13 cellular contexts compared by ENCODE assay signal in the genomic region with DNA sequence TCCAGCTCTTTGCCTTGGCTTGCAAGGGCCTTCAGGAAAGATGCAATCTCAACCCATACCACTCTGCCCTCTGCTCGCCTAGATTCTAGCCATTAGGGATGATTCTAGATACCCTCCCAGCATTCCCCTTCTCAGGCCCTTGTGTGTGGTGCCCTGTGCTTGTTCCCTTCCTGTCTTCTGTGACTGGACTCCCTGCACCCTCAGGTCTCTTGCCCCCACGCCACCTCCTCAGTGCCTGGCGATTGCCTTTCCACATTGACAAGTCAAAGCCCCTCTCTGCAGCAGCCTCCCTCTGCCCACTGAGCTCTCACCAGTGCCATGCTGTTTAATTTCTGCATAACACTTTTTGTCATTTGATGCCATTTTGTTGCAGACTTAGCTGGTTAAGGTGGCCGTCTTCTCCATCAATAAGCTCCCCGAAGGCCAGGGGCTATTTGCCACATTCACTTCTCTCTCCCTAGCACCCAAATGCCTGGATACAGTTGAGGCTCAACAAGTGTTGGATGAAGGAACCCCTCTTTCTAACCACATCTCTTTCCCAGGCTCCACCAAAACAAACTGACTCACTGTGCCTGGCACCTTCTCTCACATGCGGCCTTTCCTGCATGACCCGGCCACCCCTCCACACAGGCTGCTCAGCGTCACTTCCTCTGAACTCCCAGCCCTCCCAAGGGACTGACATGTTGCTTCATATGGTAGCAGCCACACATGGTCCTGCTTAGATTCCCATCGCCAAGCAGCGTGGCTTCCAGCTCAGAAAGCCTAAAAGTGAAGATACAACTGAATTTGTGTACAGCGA. TPM values are rescaled to one million over a fixed set of nuclear protein-coding genes. Genes with fewer than 3 reads are reported as not detected.
DNase-seq lines count a peak whose midpoint lies in the region; ATAC-seq and TF ChIP-seq lines count a peak whose summit lies in the region.
"Had no signal": no experiment of that assay in that cellular context is flagged by ENCODE, and none has a peak within 500 bp of the region (broad histone marks: within the 10 kb centered on the region; RNA-seq: fewer than 3 reads in every experiment).

No MANE protein-coding gene starts in this region.

- H3K36me3 Mint-ChIP-seq in CD14-positive monocyte, result no peaks in the 10 kb centered on the region
- H3K36me3 Mint-ChIP-seq: activated naive CD4-positive, alpha-beta T cell treated with anti-CD3 and anti-CD28 coated beads, Interleukin-2, amount 50 U/mL, for 24 hours; WTC11 had no signal

- H3K27ac Mint-ChIP-seq in CD14-positive monocyte, result no peak overlapping the region
- H3K27ac Mint-ChIP-seq: activated naive CD4-positive, alpha-beta T cell treated with anti-CD3 and anti-CD28 coated beads, Interleukin-2, amount 50 U/mL, for 24 hours; stimulated activated naive CD8-positive, alpha-beta T cell treated with anti-CD3 and anti-CD28 coated beads, Interleukin-15, Interleukin-2, amounts not matched to agents 100 ng/mL and 50 ng/mL, for 24 hours; WTC11 had no signal

- H3K9me3 ChIP-seq in left ventricle myocardium inferior (replicated peaks) (no peaks in the 10 kb centered on the region), upper lobe of right lung (no peaks in the 10 kb centered on the region)

- H3K4me3 ChIP-seq in AG04449 (ENCODE audit: low read depth, low read length), result no peak overlapping the region
- no peak overlapping the region for H3K4me3 ChIP-seq in left ventricle myocardium inferior
- H3K4me3 ChIP-seq in upper lobe of right lung, result no peak overlapping the region

- peaks cover 5% of the 10 kb centered on the region for H3K4me1 Mint-ChIP-seq in CD14-positive monocyte
- H3K4me1 Mint-ChIP-seq: WTC11 had no signal

- DNase-seq in AG04449 (ENCODE audit: low read depth, low spot score), result peak; percentile 44
- peak; percentile 51 for DNase-seq in UCSD-AML1 (lab: John Stamatoyannopoulos, UW; ENCODE audit: unreplicated experiment)
- DNase-seq in left ventricle myocardium inferior, result peak; percentile 67
- DNase-seq in upper lobe of right lung, result no peak
- DNase-seq in CD14-positive monocyte (ENCODE audit: low spot score), result no peak
- no peak for DNase-seq in NCI-H748 treated with DMSO at 0.1 percent for 48 hours (lab: John Stamatoyannopoulos, UW)
- no peak for DNase-seq in A172 (ENCODE audit: low spot score)
- DNase-seq: PC-3 had no signal

- H3K9me3 Mint-ChIP-seq in CD14-positive monocyte, result no peaks in the 10 kb centered on the region
- H3K9me3 Mint-ChIP-seq: activated naive CD4-positive, alpha-beta T cell treated with anti-CD3 and anti-CD28 coated beads, Interleukin-2, amount 50 U/mL, for 24 hours; stimulated activated naive CD8-positive, alpha-beta T cell treated with anti-CD3 and anti-CD28 coated beads, Interleukin-15, Interleukin-2, amounts not matched to agents 100 ng/mL and 50 ng/mL, for 24 hours; WTC11 had no signal

- peak; percentile 48 for ATAC-seq in HG02610 (IDR thresholded peaks at IDR 0.05; ENCODE audit: unreplicated experiment)
- no peak for ATAC-seq in upper lobe of right lung
- ATAC-seq: PC-3, WTC11 had no signal

- intact Hi-C loops in left ventricle myocardium inferior (cut with micrococcal nuclease), result no loop called here
- intact Hi-C loops in upper lobe of right lung (cut with DNase I), result no loop called here
- intact Hi-C loops in CD14-positive monocyte (cut with micrococcal nuclease), result no loop called here

- no peaks in the 10 kb centered on the region for H3K27me3 ChIP-seq in left ventricle myocardium inferior (ENCODE audit: low read depth)
- no peaks in the 10 kb centered on the region for H3K27me3 ChIP-seq in upper lobe of right lung

- H3K27ac ChIP-seq in left ventricle myocardium inferior (replicated peaks) (peak overlapping the region; percentile 27), upper lobe of right lung (no peak overlapping the region)
- H3K27ac ChIP-seq: epithelial cell of prostate had no signal

- POLR2A ChIA-PET in AG04449 (lab: Yijun Ruan, JAX), result no interaction called here

- H3K4me1 ChIP-seq in left ventricle myocardium inferior (peaks cover 10% of the 10 kb centered on the region), upper lobe of right lung (no peaks in the 10 kb centered on the region)

- CTCF ChIA-PET in AG04449 (lab: Yijun Ruan, JAX), result interaction anchor here (1.4 kb wide), 1 partner anchor 192 kb away, joined by 5 read pairs; no protein-coding TSS in a partner anchor

- TF ChIP-seq CTCF in AG04449 (IDR thresholded peaks at IDR 0.05; ENCODE audit: insufficient read depth, low read length, missing control alignments) (no peak), left ventricle myocardium inferior (IDR thresholded peaks at IDR 0.05; ENCODE audit: borderline replicate concordance) (no peak), upper lobe of right lung (IDR thresholded peaks at IDR 0.05) (no peak), CD14-positive monocyte (IDR thresholded peaks at IDR 0.05) (no peak)

- H3K36me3 ChIP-seq in left ventricle myocardium inferior (no peaks in the 10 kb centered on the region), upper lobe of right lung (no peaks in the 10 kb centered on the region)

- peaks cover 0 to 4% (median 2%) of the 10 kb centered on the region in 3 donors for H3K27me3 Mint-ChIP-seq in CD14-positive monocyte (ENCODE audit: low read depth in 3 of 3)
- H3K27me3 Mint-ChIP-seq: activated naive CD4-positive, alpha-beta T cell treated with anti-CD3 and anti-CD28 coated beads, Interleukin-2, amount 50 U/mL, for 24 hours; stimulated activated naive CD8-positive, alpha-beta T cell treated with anti-CD3 and anti-CD28 coated beads, Interleukin-15, Interleukin-2, amounts not matched to agents 100 ng/mL and 50 ng/mL, for 24 hours had no signal

- H3K4me3 Mint-ChIP-seq in CD14-positive monocyte, result no peak overlapping the region
- H3K4me3 Mint-ChIP-seq: activated naive CD4-positive, alpha-beta T cell treated with anti-CD3 and anti-CD28 coated beads, Interleukin-2, amount 50 U/mL, for 24 hours; stimulated activated naive CD8-positive, alpha-beta T cell treated with anti-CD3 and anti-CD28 coated beads, Interleukin-15, Interleukin-2, amounts not matched to agents 100 ng/mL and 50 ng/mL, for 24 hours; WTC11 had no signal

RNA-seq across cellular contexts. Expression of gene TXNDC5, which starts 4.6 kb away (rescaled TPM):
- 48.2 TPM for total RNA-seq in left ventricle myocardium inferior
- 107 TPM for total RNA-seq in upper lobe of right lung
- 10 to 100 TPM; 21.2 to 33.5 TPM for polyA plus RNA-seq in CD14-positive monocyte
- 244 and 251 TPM in 2 replicates for total RNA-seq in A172 (2014; rRNA removed; shearing (Covaris generic))

Comparison
In these comparisons a context has a peak if more than half of its experiments do, and no peak if none do; other contexts are left out.
1. DNase-seq: peak in AG04449 (single experiment), UCSD-AML1 (single experiment) and left ventricle myocardium inferior (single experiment); none in upper lobe of right lung (single experiment), CD14-positive monocyte (single experiment), NCI-H748 treated with DMSO at 0.1 percent for 48 hours (single experiment) and A172 (single experiment).